In genomic region chr16:86515780-86516617, GRCh38 we compare ENCODE assay signal across 10 cellular contexts. TPM values are rescaled to one million over a fixed set of nuclear protein-coding genes. Genes with fewer than 3 reads are reported as not detected.
DNase-seq lines count a peak whose midpoint lies in the region; ATAC-seq and TF ChIP-seq lines count a peak whose summit lies in the region.
"Had no signal": no experiment of that assay in that cellular context is flagged by ENCODE, and none has a peak within 500 bp of the region (broad histone marks: within the 10 kb centered on the region; RNA-seq: fewer than 3 reads in every experiment).

No MANE protein-coding gene starts in this region.

- H3K36me3 ChIP-seq in right atrium auricular region (no peaks in the 10 kb centered on the region), esophagus muscularis mucosa (peaks cover 0 to 23% (median 13%) of the 10 kb centered on the region in 4 donors), mesodermal cell (ENCODE audit: control insufficient read depth, insufficient read depth, low read length) (peaks cover 21% of the 10 kb centered on the region), thyroid gland (no peaks in the 10 kb centered on the region)

- peak overlapping the region in 1 of 2 donors; percentile 18 for H3K4me3 ChIP-seq in right atrium auricular region
- H3K4me3 ChIP-seq in esophagus muscularis mucosa, result peak overlapping the region; percentile 81 to 91 (median 84)
- peak overlapping the region; percentile 72 for H3K4me3 ChIP-seq in mesodermal cell (ENCODE audit: extremely low read depth, insufficient read depth, low read length, poor library complexity, severe bottlenecking)
- no peak overlapping the region for H3K4me3 ChIP-seq in thyroid gland (replicated peaks in 1 of 3)

- peak; percentile 17 for DNase-seq in Right ventricle myocardium inferior (ENCODE audit: missing footprints)
- DNase-seq in right atrium auricular region (ENCODE audit: low spot score), result no peak
- no peak for DNase-seq in esophagus muscularis mucosa (ENCODE audit: extremely low spot score)
- no peak for DNase-seq in type B pancreatic cell (ENCODE audit: extremely low spot score, unreplicated experiment)
- no peak for DNase-seq in thyroid gland
- DNase-seq: activated T-cell treated with anti-CD3 and anti-CD28 coated beads, Interleukin-2, amount 50 U/mL, for 48 hours; KG1 had no signal

- TF ChIP-seq CTCF in right atrium auricular region (IDR thresholded peaks at IDR 0.05) (no peak), esophagus muscularis mucosa (IDR thresholded peaks at IDR 0.05) (no peak), type B pancreatic cell (conservative IDR thresholded peaks at IDR 0.05) (no peak), thyroid gland (IDR thresholded peaks at IDR 0.05) (no peak)

- no peak for TF ChIP-seq EP300 in esophagus muscularis mucosa (IDR thresholded peaks at IDR 0.05)

- H3K27ac ChIP-seq in right atrium auricular region, result no peak overlapping the region
- H3K27ac ChIP-seq in esophagus muscularis mucosa (replicated peaks in 1 of 4), result peak overlapping the region; percentile 95 to 100 (median 98)
- peak overlapping the region; percentile 53 for H3K27ac ChIP-seq in mesodermal cell (ENCODE audit: low read depth, low read length, severe bottlenecking)
- H3K27ac ChIP-seq in thyroid gland, result no peak overlapping the region

- H3K9me3 Mint-ChIP-seq in type B pancreatic cell, result no peaks in the 10 kb centered on the region

- peaks cover 87% of the 10 kb centered on the region for H3K27me3 Mint-ChIP-seq in type B pancreatic cell

- H3K4me1 Mint-ChIP-seq in type B pancreatic cell (ENCODE audit: unreplicated experiment), result peaks cover 4% of the 10 kb centered on the region

- intact Hi-C loops in Right ventricle myocardium inferior (cut with DNase I) (loop anchor here (1.0 to 5.0 kb wide), 3 partner anchors 175 to 694 kb away; no protein-coding TSS in a partner anchor), esophagus muscularis mucosa (cut with DNase I) (loop anchor here (5.0 kb wide), 2 partner anchors 214 to 264 kb away; no protein-coding TSS in a partner anchor), thyroid gland (cut with DNase I) (loop anchor here (5.0 kb wide), 1 partner anchor 179 kb away; no protein-coding TSS in a partner anchor)

- H3K36me3 Mint-ChIP-seq in type B pancreatic cell, result peaks cover 4% of the 10 kb centered on the region

- ATAC-seq in Right ventricle myocardium inferior (no peak), GM18861 (IDR thresholded peaks at IDR 0.05; ENCODE audit: unreplicated experiment) (no peak), GM19324 (IDR thresholded peaks at IDR 0.05; ENCODE audit: low FRiP score, unreplicated experiment) (no peak)

- peaks cover 5 to 48% of the 10 kb centered on the region in 2 donors for H3K27me3 ChIP-seq in right atrium auricular region
- H3K27me3 ChIP-seq in esophagus muscularis mucosa, result peaks cover 0 to 42% (median 2%) of the 10 kb centered on the region in 4 donors
- peaks cover 29% of the 10 kb centered on the region for H3K27me3 ChIP-seq in thyroid gland

- TF ChIP-seq POLR2A in esophagus muscularis mucosa (IDR thresholded peaks at IDR 0.05; ENCODE audit: low read depth), result no peak
- no peak for TF ChIP-seq POLR2A in thyroid gland (IDR thresholded peaks at IDR 0.05)

- peak overlapping the region; percentile 61 for H3K4me3 Mint-ChIP-seq in type B pancreatic cell

- 41% methylated on average over 9 of the region's 64 CpGs for WGBS in esophagus muscularis mucosa
- WGBS in mesodermal cell (ENCODE audit: insufficient coverage in 2 of 2), 2 experiments, result 2 to 3% methylated on average over 58 to 59 of the region's 64 CpGs
- whole genome bisulfite sequencing in thyroid gland, 2 donors, result 26 to 33% methylated on average over 26 to 40 of the region's 64 CpGs

- peaks cover 0 to 29% of the 10 kb centered on the region in 2 donors for H3K4me1 ChIP-seq in right atrium auricular region
- peaks cover 20 to 63% (median 54%) of the 10 kb centered on the region in 4 donors for H3K4me1 ChIP-seq in esophagus muscularis mucosa
- peaks cover 12% of the 10 kb centered on the region for H3K4me1 ChIP-seq in mesodermal cell (ENCODE audit: control insufficient read depth, insufficient read depth, low read length, poor library complexity, severe bottlenecking)
- H3K4me1 ChIP-seq in thyroid gland, result peaks cover under 1 to 13% of the 10 kb centered on the region in 2 donors

- H3K9me3 ChIP-seq in right atrium auricular region (no peaks in the 10 kb centered on the region), esophagus muscularis mucosa (no peaks in the 10 kb centered on the region), mesodermal cell (ENCODE audit: control insufficient read depth, low read length) (no peaks in the 10 kb centered on the region), thyroid gland (no peaks in the 10 kb centered on the region)

- H3K27ac Mint-ChIP-seq in type B pancreatic cell, result no peak overlapping the region

RNA-seq across cellular contexts. Expression of gene FOXF1, which starts 5.7 kb away (rescaled TPM):
- 0.05 TPM for total RNA-seq in Right ventricle myocardium inferior
- total RNA-seq in right atrium auricular region, result under 1 TPM in 1 of 2 donors, not detected in 1; 0.44 TPM
- total RNA-seq in esophagus muscularis mucosa, result 10 to 100 TPM; 40.7 to 94.5 (median 69.3) TPM
- polyA plus RNA-seq in mesodermal cell (2013, experiment 1 of 2), result 22.0 TPM
- 26.8 TPM for polyA plus RNA-seq in mesodermal cell (2013, experiment 2 of 2)
- 0.48 and 3.4 TPM in 2 replicates for total RNA-seq in type B pancreatic cell (ENCODE audit: low replicate concordance)
- 1 to 10 TPM; 1.5 to 3.7 (median 2.3) TPM for total RNA-seq in thyroid gland

RNA-seq across cellular contexts. Expression of gene MTHFSD, which starts 39.0 kb away (rescaled TPM):
- 10.0 TPM for total RNA-seq in Right ventricle myocardium inferior
- 1 to 10 TPM; 7.8 to 8.3 TPM for total RNA-seq in right atrium auricular region
- total RNA-seq in esophagus muscularis mucosa, result 10 to 100 TPM; 10.1 to 17.9 (median 15.5) TPM
- polyA plus RNA-seq in mesodermal cell (2013, experiment 1 of 2), result 19.2 TPM
- 17.6 TPM for polyA plus RNA-seq in mesodermal cell (2013, experiment 2 of 2)
- 18.2 and 20.2 TPM in 2 replicates for total RNA-seq in type B pancreatic cell (ENCODE audit: low replicate concordance)
- 10 to 100 TPM; 21.2 to 27.4 (median 25.2) TPM for total RNA-seq in thyroid gland

RNA-seq across cellular contexts. Expression of gene FOXC2, which starts 50.6 kb away (rescaled TPM):
- total RNA-seq in Right ventricle myocardium inferior (1.4 TPM), right atrium auricular region (1 to 10 TPM; 2.6 to 2.9 TPM), esophagus muscularis mucosa (1 to 10 TPM in 2 of 4 donors, under 1 TPM in 2; 0.71 to 1.7 (median 1.1) TPM), type B pancreatic cell (ENCODE audit: low replicate concordance) (5.5 and 11.3 TPM in 2 replicates), thyroid gland (1 to 10 TPM; 1.9 to 4.0 (median 2.1) TPM)
- 12.3 TPM for polyA plus RNA-seq in mesodermal cell (2013, experiment 1 of 2)
- 9.1 TPM for polyA plus RNA-seq in mesodermal cell (2013, experiment 2 of 2)

Comparison
In these comparisons a context has a peak if more than half of its experiments do, and no peak if none do; other contexts are left out.
1. H3K27ac ChIP-seq: peak in esophagus muscularis mucosa (4 of 4) and mesodermal cell (single experiment); none in right atrium auricular region (0 of 2) and thyroid gland (0 of 3).
2. H3K4me3 ChIP-seq: peak in esophagus muscularis mucosa (4 of 4) and mesodermal cell (single experiment); none in thyroid gland (0 of 3).